Comparison of ENCODE assay signal across 1 cellular context in genomic region chr22:45602004-45602733, GRCh38.
TF ChIP-seq lines count a peak whose summit lies in the region.

No MANE protein-coding gene starts in this region.

TF ChIP-seq in H1, 55 proteins besides CTCF, POLR2A, EP300 and RAD21:
- TF ChIP-seq BACH1 (IDR thresholded peaks at IDR 0.05; ENCODE audit: low read length), result no peak
- no peak for TF ChIP-seq TCF12 (IDR thresholded peaks at IDR 0.05; ENCODE audit: low read depth, low read length)
- no peak for TF ChIP-seq CHD7 (IDR thresholded peaks at IDR 0.05; ENCODE audit: insufficient replicate concordance, low read length)
- TF ChIP-seq CREB1 (IDR thresholded peaks at IDR 0.05), result no peak
TF ChIP-seq in H1: peak in this region for 0.
